ENCODE assay signal across 20 cellular contexts in genomic region chr10:78747366-78747955, GRCh38.
"Had no signal": no experiment of that assay in that cellular context is flagged by ENCODE, and none has a peak within 500 bp of the region (broad histone marks: within the 10 kb centered on the region; RNA-seq: fewer than 3 reads in every experiment).

No MANE protein-coding gene starts in this region.

- H3K4me3 ChIP-seq: ascending aorta, dorsolateral prefrontal cortex, gastrocnemius medialis, lung had no signal

- H3K36me3 ChIP-seq: ascending aorta, gastrocnemius medialis had no signal

- ATAC-seq: activated naive CD4-positive, alpha-beta T cell treated with anti-CD3 and anti-CD28 coated beads, Interleukin-2, amount 50 U/mL, for 72 hours; activated T-helper 17 cell treated with anti-CD3 and anti-CD28 coated beads, Interleukin-2, amount 50 U/mL, for 72 hours; effector memory CD8-positive, alpha-beta T cell; esophagus mucosa; gastrocnemius medialis; natural killer cell; stimulated activated naive CD8-positive, alpha-beta T cell treated with anti-CD3 and anti-CD28 coated beads, Interleukin-15, Interleukin-2, amounts not matched to agents 100 U/mL and 50 U/mL, for 24 hours; WTC11 had no signal

- H3K27me3 ChIP-seq: ascending aorta, dorsolateral prefrontal cortex, gastrocnemius medialis had no signal

- H3K4me1 ChIP-seq: ascending aorta, parathyroid adenoma had no signal

- DNase-seq: activated CD8-positive, alpha-beta memory T cell treated with anti-CD3 and anti-CD28 coated beads, Interleukin-2, amount 50 U/mL, for 4 hours; activated T-cell treated with anti-CD3 and anti-CD28 coated beads, Interleukin-2, amount 50 U/mL, for 24 hours; central memory CD4-positive, alpha-beta T cell; dorsolateral prefrontal cortex; effector memory CD8-positive, alpha-beta T cell; gastrocnemius medialis; head of caudate nucleus; left cardiac atrium; natural killer cell; nucleus accumbens; stimulated activated CD4-positive, alpha-beta T cell treated with anti-CD3 and anti-CD28 coated beads, Interleukin-4, amount 100 ng/mL, for 24 hours; stimulated activated naive CD8-positive, alpha-beta T cell treated with anti-CD3 and anti-CD28 coated beads, Interleukin-15, Interleukin-2, amounts not matched to agents 100 U/mL and 50 U/mL, for 24 hours; T-helper 9 cell had no signal

- H3K9me3 ChIP-seq: ascending aorta, gastrocnemius medialis had no signal

- H3K27ac ChIP-seq: ascending aorta, dorsolateral prefrontal cortex, gastrocnemius medialis, parathyroid adenoma had no signal
